In the genomic region with DNA sequence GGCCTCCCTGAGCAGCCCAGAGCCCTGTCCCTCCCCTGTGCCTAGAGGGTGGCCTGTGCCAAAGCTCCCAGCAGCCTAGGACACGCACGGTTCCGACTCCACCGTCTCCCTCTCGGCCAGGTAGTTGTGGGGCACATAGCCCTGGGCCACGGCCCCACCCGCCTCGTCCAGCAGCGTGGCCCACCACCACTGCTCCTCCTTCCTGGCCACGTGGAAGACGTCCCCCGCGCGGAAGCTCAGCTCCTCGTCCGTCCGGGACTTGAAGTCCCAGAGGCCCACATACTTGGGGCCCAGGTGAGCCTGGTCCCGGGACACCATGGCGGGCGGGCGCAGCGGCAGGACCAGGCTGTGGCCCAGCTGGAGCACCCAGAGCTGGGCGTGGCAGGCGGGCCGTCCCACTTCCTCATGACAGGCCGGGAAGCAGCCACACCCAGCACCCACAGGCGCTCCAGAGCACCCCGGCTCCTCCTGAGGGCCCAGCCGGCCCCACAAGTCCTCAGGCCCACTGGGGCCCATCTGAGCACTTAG, we compare ENCODE assay signal across 8 cellular contexts.
DNase-seq lines count a peak whose midpoint lies in the region; ATAC-seq and TF ChIP-seq lines count a peak whose summit lies in the region.

A gene (minus strand): TSS at position 380 of the 528 bp plus-strand sequence. CDS start 62 bp downstream, at position 318.

- no peaks in the 10 kb centered on the region for H3K36me3 ChIP-seq in muscle layer of duodenum (ENCODE audit: control insufficient read depth in 1 of 2, insufficient read depth in 2 of 2, low read length in 2 of 2)

- no peaks in the 10 kb centered on the region for H3K27me3 Mint-ChIP-seq in central memory CD8-positive, alpha-beta T cell

- no peaks in the 10 kb centered on the region for H3K27me3 ChIP-seq in muscle layer of duodenum (ENCODE audit: low read depth, low read length)

- TF ChIP-seq CTCF in GM20000 (IDR thresholded peaks at IDR 0.05; ENCODE audit: extremely low read depth, missing control alignments): no peak

- DNase-seq in AML-193 (lab: John Stamatoyannopoulos, UW) (peak; percentile 51 to 52), GM20000 (ENCODE audit: low spot score) (peak; percentile 83), MV-4-11 (lab: John Stamatoyannopoulos, UW) (peak; percentile 80), medulla oblongata (ENCODE audit: extremely low spot score) (no peak), NCI-H345 treated with DMSO at 0.1 percent for 48 hours (lab: John Stamatoyannopoulos, UW; ENCODE audit: unreplicated experiment) (no peak), NCI-H510A (lab: John Stamatoyannopoulos, UW) (no peak)
- DNase-seq in central memory CD8-positive, alpha-beta T cell (ENCODE audit: low spot score in 2 of 2): no peak

- H3K27ac Mint-ChIP-seq in central memory CD8-positive, alpha-beta T cell (ENCODE audit: low read depth): peak within 1 kb of the TSS; percentile 73

- H3K4me3 Mint-ChIP-seq in central memory CD8-positive, alpha-beta T cell: peak within 1 kb of the TSS; percentile 67

- peak within 1 kb of the TSS; percentile 45 for H3K27ac ChIP-seq in muscle layer of duodenum (ENCODE audit: low read length)

- H3K36me3 Mint-ChIP-seq in central memory CD8-positive, alpha-beta T cell (ENCODE audit: insufficient read depth): peaks cover 7% of the 10 kb centered on the region

- ATAC-seq in central memory CD8-positive, alpha-beta T cell (replicated peaks; ENCODE audit: extremely low read depth, poor library complexity, severe bottlenecking): peak; percentile 3

- H3K4me1 ChIP-seq in muscle layer of duodenum (ENCODE audit: control insufficient read depth in 1 of 2, insufficient read depth in 2 of 2, low read length in 2 of 2): peaks cover 0 to 10% of the 10 kb centered on the region in 2 donors

- H3K9me3 Mint-ChIP-seq in central memory CD8-positive, alpha-beta T cell: no peaks in the 10 kb centered on the region

- no peaks in the 10 kb centered on the region for H3K4me1 Mint-ChIP-seq in central memory CD8-positive, alpha-beta T cell

- H3K4me3 ChIP-seq in muscle layer of duodenum (ENCODE audit: low read depth in 1 of 2, low read length in 2 of 2): peak within 1 kb of the TSS; percentile 6 to 26

- no peaks in the 10 kb centered on the region for H3K9me3 ChIP-seq in muscle layer of duodenum (ENCODE audit: control insufficient read depth in 1 of 2, low read length in 2 of 2)

Comparison
In these comparisons a context has a peak if more than half of its experiments do, and no peak if none do; other contexts are left out.
1. DNase-seq: peak in AML-193 (2 of 2), GM20000 (single experiment) and MV-4-11 (single experiment); none in central memory CD8-positive, alpha-beta T cell (0 of 2), medulla oblongata (single experiment), NCI-H345 treated with DMSO at 0.1 percent for 48 hours (single experiment) and NCI-H510A (single experiment).